Comparison of ENCODE assay signal across 8 cellular contexts in genomic region chr11:86202013-86202336, GRCh38. TPM values are rescaled to one million over a fixed set of nuclear protein-coding genes. Genes with fewer than 3 reads are reported as not detected.
DNase-seq lines count a peak whose midpoint lies in the region; ATAC-seq, FAIRE-seq and TF ChIP-seq lines count a peak whose summit lies in the region.

No MANE protein-coding gene starts in this region.

- H3K9me3 Mint-ChIP-seq in activated naive CD8-positive, alpha-beta T cell treated with anti-CD3 and anti-CD28 coated beads, Interleukin-2, amount 10 ng/mL, durations not matched to agents 7 days and 5 days: peaks cover 2% of the 10 kb centered on the region
- H3K9me3 Mint-ChIP-seq in activated naive CD8-positive, alpha-beta T cell treated with anti-CD3 and anti-CD28 coated beads for 36 hours: no peaks in the 10 kb centered on the region

- H3K9ac ChIP-seq in IMR-90 (ENCODE audit: low read depth, low read length) (no peak overlapping the region), H1 (replicated peaks in 1 of 4; ENCODE audit: extremely low read depth in 1 of 4, low read depth in 3 of 4, low read length in 3 of 4) (no peak overlapping the region)

- CTCF ChIA-PET in IMR-90 (lab: Yijun Ruan, JAX): interaction anchor here (0.6 kb wide), 1 partner anchor 263 kb away, joined by 5 read pairs; no protein-coding TSS in a partner anchor
- CTCF ChIA-PET in H1 (lab: Charles Lee; ENCODE audit: partially characterized antibody): interaction anchor here (0.7 to 4.6 kb wide), 11 partner anchors 8 to 309 kb away, joined by 3 to 38 read pairs (median 3); no protein-coding TSS in a partner anchor

- TF ChIP-seq POLR2A in IMR-90 (IDR thresholded peaks at IDR 0.05; ENCODE audit: low read depth, low read length) (no peak), H1 (IDR thresholded peaks at IDR 0.05; ENCODE audit: control extremely low read depth in 1 of 2, low read depth in 2 of 2, low read length in 2 of 2) (no peak)

- H3K4me3 ChIP-seq in IMR-90 (ENCODE audit: insufficient read depth, low read depth, low read length) (no peak overlapping the region), H1 (ENCODE audit: extremely low read depth in 1 of 4, insufficient read depth in 2 of 4, low read depth in 3 of 4, low read length in 4 of 4) (peak overlapping the region in 3 of 4 experiments; percentile 13 to 50 (median 27); a peak in 5 of 8 replicates), skin epidermis (peak overlapping the region in 6 of 7 experiments; percentile 15 to 35 (median 22))

- H3K27ac ChIP-seq in IMR-90 (ENCODE audit: insufficient read depth, low read length) (no peak overlapping the region), H1 (ENCODE audit: low read depth, low read length) (no peak overlapping the region), skin epidermis (peak overlapping the region in 16 of 21 experiments; percentile 22 to 84 (median 62))

- H3K4me2 ChIP-seq in IMR-90 (ENCODE audit: low read depth, low read length) (peak overlapping the region; percentile 84; the same call in 1 of the 2 replicates), H1 (ENCODE audit: insufficient read depth in 1 of 2, low read depth in 2 of 2, low read length in 2 of 2) (peak overlapping the region; percentile 60 to 73)

- DNase-seq in activated naive CD8-positive, alpha-beta T cell treated with anti-CD3 and anti-CD28 coated beads, Interleukin-2, amount 10 ng/mL, durations not matched to agents 7 days and 5 days: no peak
- DNase-seq in activated naive CD8-positive, alpha-beta T cell treated with anti-CD3 and anti-CD28 coated beads for 36 hours: no peak
- DNase-seq in IMR-90 (no peak), H1 (ENCODE audit: low read depth in 1 of 2, low spot score in 2 of 2) (no peak), HK-2 (ENCODE audit: unreplicated experiment) (no peak), DMS 273 treated with DMSO at 0.1 percent for 48 hours (lab: John Stamatoyannopoulos, UW) (no peak), NCI-H2081 treated with DMSO at 0.1 percent for 48 hours (lab: John Stamatoyannopoulos, UW) (no peak)

- H4K8ac ChIP-seq in IMR-90 (ENCODE audit: low read depth in 2 of 2, low read length in 2 of 2) (no peak overlapping the region), H1 (ENCODE audit: extremely low read depth, insufficient read depth, low read length) (no peak overlapping the region)

- peak overlapping the region; percentile 3; the same call in 1 of the 2 replicates for H3K23ac ChIP-seq in IMR-90 (ENCODE audit: low read depth, low read length)
- no peak overlapping the region for H3K23ac ChIP-seq in H1 (ENCODE audit: insufficient read length)

- no peak overlapping the region for H2BK12ac ChIP-seq in H1 (ENCODE audit: low read depth, low read length)

- no peaks in the 10 kb centered on the region for H3K4me1 Mint-ChIP-seq in activated naive CD8-positive, alpha-beta T cell treated with anti-CD3 and anti-CD28 coated beads, Interleukin-2, amount 10 ng/mL, durations not matched to agents 7 days and 5 days
- H3K4me1 Mint-ChIP-seq in activated naive CD8-positive, alpha-beta T cell treated with anti-CD3 and anti-CD28 coated beads for 36 hours: peaks cover 4% of the 10 kb centered on the region

- no peak overlapping the region for H2AK5ac ChIP-seq in IMR-90 (ENCODE audit: low read depth, low read length)
- no peak overlapping the region for H2AK5ac ChIP-seq in H1 (ENCODE audit: low read depth, low read length)

- no peak overlapping the region for H2BK120ac ChIP-seq in IMR-90 (ENCODE audit: low read depth, low read length)
- no peak overlapping the region for H2BK120ac ChIP-seq in H1 (replicated peaks; ENCODE audit: low read depth, low read length)

- H3K18ac ChIP-seq in IMR-90 (ENCODE audit: low read depth, low read length) (no peak overlapping the region; the same call in 1 of the 2 replicates), H1 (ENCODE audit: extremely low read depth, low read length) (no peak overlapping the region)

- H3K79me2 ChIP-seq in H1 (ENCODE audit: control insufficient read depth in 1 of 2, insufficient read depth in 2 of 2, low read length in 2 of 2): no peaks in the 10 kb centered on the region

- no peak for TF ChIP-seq CTCF in IMR-90 (conservative IDR thresholded peaks at IDR 0.05; ENCODE audit: low read depth, low read length)
- no peak for TF ChIP-seq CTCF in H1 (IDR thresholded peaks at IDR 0.05; ENCODE audit: control extremely low read depth in 1 of 3, insufficient read depth in 1 of 3, low read depth in 1 of 3, low read length in 3 of 3)

- H2AFZ ChIP-seq in IMR-90 (replicated peaks; ENCODE audit: low read length, poor library complexity) (no peak overlapping the region), H1 (ENCODE audit: low read length) (peak overlapping the region; percentile 98)

- H3K9me3 ChIP-seq in IMR-90 (ENCODE audit: control insufficient read depth, insufficient read depth, low read length) (no peaks in the 10 kb centered on the region), H1 (ENCODE audit: insufficient read depth in 2 of 2, low read depth in 1 of 2, low read length in 1 of 2) (no peaks in the 10 kb centered on the region)

- no peak overlapping the region for H3K56ac ChIP-seq in IMR-90 (ENCODE audit: extremely low read depth, insufficient read depth, low read length)
- H3K56ac ChIP-seq in H1 (replicated peaks; ENCODE audit: insufficient read length, low read depth, low read length): no peak overlapping the region

- H2AK9ac ChIP-seq in IMR-90 (replicated peaks; ENCODE audit: low read depth, low read length, poor library complexity): no peak overlapping the region

- H3K36me3 Mint-ChIP-seq in activated naive CD8-positive, alpha-beta T cell treated with anti-CD3 and anti-CD28 coated beads, Interleukin-2, amount 10 ng/mL, durations not matched to agents 7 days and 5 days: no peaks in the 10 kb centered on the region
- no peaks in the 10 kb centered on the region for H3K36me3 Mint-ChIP-seq in activated naive CD8-positive, alpha-beta T cell treated with anti-CD3 and anti-CD28 coated beads for 36 hours

- H3K23me2 ChIP-seq in H1 (ENCODE audit: low read depth, low read length): peaks cover 4% of the 10 kb centered on the region; the same call in 1 of the 2 replicates

- in situ Hi-C loops in IMR-90 (cut with MboI; ENCODE audit: low sequenced_read_pairs): loop anchor here (25.0 kb wide), 1 partner anchor 165 kb away; no protein-coding TSS in a partner anchor

- TF ChIP-seq EP300 in H1 (IDR thresholded peaks at IDR 0.05; ENCODE audit: borderline replicate concordance in 1 of 2, low read depth in 2 of 2, low read length in 2 of 2): no peak

- no peaks in the 10 kb centered on the region for H4K20me1 ChIP-seq in IMR-90 (ENCODE audit: insufficient read depth, low read length)
- H4K20me1 ChIP-seq in H1 (replicated peaks in 1 of 2; ENCODE audit: control insufficient read depth in 1 of 2, insufficient read depth in 2 of 2, low read length in 2 of 2): no peaks in the 10 kb centered on the region

- H3K36me3 ChIP-seq in IMR-90 (ENCODE audit: control insufficient read depth, insufficient read depth, low read length) (no peaks in the 10 kb centered on the region), H1 (ENCODE audit: control insufficient read depth in 2 of 4, insufficient read depth in 4 of 4, low read length in 3 of 4) (no peaks in the 10 kb centered on the region)

- H2BK5ac ChIP-seq in IMR-90 (ENCODE audit: low read depth, low read length, poor library complexity, severe bottlenecking) (no peak overlapping the region), H1 (ENCODE audit: low read depth, low read length) (no peak overlapping the region)

- POLR2A ChIA-PET in activated naive CD8-positive, alpha-beta T cell treated with anti-CD3 and anti-CD28 coated beads, Interleukin-2, amount 10 ng/mL, durations not matched to agents 7 days and 5 days (lab: Charles Lee): interaction anchor here (1.1 to 2.6 kb wide), 2 partner anchors 43 to 134 kb away, joined by 3 to 12 read pairs; partner anchors contain the start of gene PICALM
- POLR2A ChIA-PET in IMR-90 (lab: Charles Lee; ENCODE audit: unreplicated experiment) (no interaction called here), H1 (lab: Charles Lee; ENCODE audit: partially characterized antibody) (interaction anchor here (0.6 kb wide), 1 partner anchor 43 kb away, joined by 3 read pairs; no protein-coding TSS in a partner anchor)

- H3K79me1 ChIP-seq in IMR-90 (ENCODE audit: low read depth in 1 of 2, low read length in 2 of 2) (peaks cover 0 to 2% of the 10 kb centered on the region in 2 experiments; a peak in 1 of 4 replicates), H1 (ENCODE audit: low read depth, low read length) (no peaks in the 10 kb centered on the region)

- TF ChIP-seq RAD21 in IMR-90 (IDR thresholded peaks at IDR 0.05; ENCODE audit: low read length) (no peak), H1 (IDR thresholded peaks at IDR 0.05 in 1 of 2, conservative IDR thresholded peaks at IDR 0.05 in 1 of 2; ENCODE audit: low read depth in 2 of 2, low read length in 2 of 2) (no peak)

- dilution Hi-C loops in IMR-90 (cut with HindIII; ENCODE audit: low sequenced_read_pairs, unreplicated experiment): no loop called here

- FAIRE-seq in H1 (lab: Jason Lieb, UNC): no peak

- H3K14ac ChIP-seq in IMR-90 (replicated peaks; ENCODE audit: low read depth, low read length): no peak overlapping the region
- no peak overlapping the region for H3K14ac ChIP-seq in H1 (ENCODE audit: insufficient read length)

- intact Hi-C loops in IMR-90 (cut with micrococcal nuclease): no loop called here

- no TSS peak for BruUV-seq in IMR-90 (replicated peaks; lab: Mats Ljungman, UMichigan)

- H2BK15ac ChIP-seq in IMR-90 (ENCODE audit: low read depth, low read length) (no peak overlapping the region), H1 (ENCODE audit: low read length) (no peak overlapping the region)

- no peaks in the 10 kb centered on the region for H3K9me1 ChIP-seq in IMR-90 (ENCODE audit: insufficient read depth, low read length)

- H3K4me1 ChIP-seq in IMR-90 (ENCODE audit: control insufficient read depth, insufficient read depth, low read length): peaks cover 5% of the 10 kb centered on the region; the same call in 1 of the 2 replicates
- H3K4me1 ChIP-seq in H1 (replicated peaks in 1 of 4; ENCODE audit: control insufficient read depth in 3 of 4, insufficient read depth in 4 of 4, low read length in 3 of 4): peaks cover 0 to 3% (median 0%) of the 10 kb centered on the region in 4 experiments; a peak in 1 of 7 replicates

- ATAC-seq in activated naive CD8-positive, alpha-beta T cell treated with anti-CD3 and anti-CD28 coated beads, Interleukin-2, amount 10 ng/mL, durations not matched to agents 7 days and 5 days (ENCODE audit: low read depth): peak; percentile 76
- ATAC-seq in IMR-90 (ENCODE audit: low read depth): no peak

- H4K5ac ChIP-seq in IMR-90 (ENCODE audit: low read depth, low read length) (no peak overlapping the region), H1 (ENCODE audit: insufficient read length, low read depth, low read length) (no peak overlapping the region)

- no peaks in the 10 kb centered on the region for H3K27me3 ChIP-seq in IMR-90 (ENCODE audit: control insufficient read depth, insufficient read depth, low read length)
- H3K27me3 ChIP-seq in H1 (replicated peaks in 1 of 4; ENCODE audit: control insufficient read depth in 3 of 4, extremely low read depth in 1 of 4, insufficient read depth in 3 of 4, low read length in 3 of 4): peaks cover 0 to 2% (median under 1%) of the 10 kb centered on the region in 4 experiments; a peak in 4 of 7 replicates

- no peak overlapping the region for H3K4me3 Mint-ChIP-seq in activated naive CD8-positive, alpha-beta T cell treated with anti-CD3 and anti-CD28 coated beads, Interleukin-2, amount 10 ng/mL, durations not matched to agents 7 days and 5 days
- H3K4me3 Mint-ChIP-seq in activated naive CD8-positive, alpha-beta T cell treated with anti-CD3 and anti-CD28 coated beads for 36 hours: no peak overlapping the region

- H3K27ac Mint-ChIP-seq in activated naive CD8-positive, alpha-beta T cell treated with anti-CD3 and anti-CD28 coated beads, Interleukin-2, amount 10 ng/mL, durations not matched to agents 7 days and 5 days: no peak overlapping the region
- H3K27ac Mint-ChIP-seq in activated naive CD8-positive, alpha-beta T cell treated with anti-CD3 and anti-CD28 coated beads for 36 hours: no peak overlapping the region

- H3K27me3 Mint-ChIP-seq in activated naive CD8-positive, alpha-beta T cell treated with anti-CD3 and anti-CD28 coated beads, Interleukin-2, amount 10 ng/mL, durations not matched to agents 7 days and 5 days: no peaks in the 10 kb centered on the region
- no peaks in the 10 kb centered on the region for H3K27me3 Mint-ChIP-seq in activated naive CD8-positive, alpha-beta T cell treated with anti-CD3 and anti-CD28 coated beads for 36 hours

- no peak overlapping the region for H2BK20ac ChIP-seq in IMR-90 (ENCODE audit: low read depth, low read length)
- no peak overlapping the region for H2BK20ac ChIP-seq in H1 (ENCODE audit: low read length)

- H3K4ac ChIP-seq in IMR-90 (ENCODE audit: low read depth, low read length) (no peak overlapping the region), H1 (replicated peaks; ENCODE audit: insufficient read length, low read depth, low read length) (no peak overlapping the region)

- H4K91ac ChIP-seq in IMR-90 (ENCODE audit: insufficient read depth, low read depth, low read length) (no peak overlapping the region), H1 (replicated peaks; ENCODE audit: insufficient read length, low read length) (no peak overlapping the region)

RNA-seq across cellular contexts. Expression of gene EED, which starts 42.6 kb away (rescaled TPM):
- total RNA-seq in activated naive CD8-positive, alpha-beta T cell treated with anti-CD3 and anti-CD28 coated beads, Interleukin-2, amount 10 ng/mL, durations not matched to agents 7 days and 5 days: 10 to 100 TPM; 43.4 TPM
- 10 to 100 TPM; 85.3 to 86.7 TPM for total RNA-seq in activated naive CD8-positive, alpha-beta T cell treated with anti-CD3 and anti-CD28 coated beads for 36 hours
- total RNA-seq in IMR-90 (2012; rRNA removed): 11.1 and 20.3 TPM in 2 replicates
- 9.5 and 11.5 TPM in 2 replicates for polyA plus RNA-seq in IMR-90 (2012; rRNA removed)
- 2.1 and 3.7 TPM in 2 replicates for polyA plus RNA-seq in IMR-90 (2012; cell fraction: cytosol; rRNA removed)
- polyA plus RNA-seq in IMR-90 (2012; cell fraction: nucleus; rRNA removed; ENCODE audit: low replicate concordance): 3.2 and 23.1 TPM in 2 replicates
- 26.8 and 26.9 TPM in 2 replicates for total RNA-seq in H1 (2021; fragmentation: NEBNext Ultra II Directional; extraction: Animal tissue kit (Norgen Biotek cat#: 25700))
- polyA plus RNA-seq in H1 (2011; rRNA removed): 7.0 and 12.6 TPM in 2 replicates
- polyA plus RNA-seq in H1 (2011; cell fraction: cytosol; rRNA removed): 15.5 TPM
- 5.0 TPM for polyA plus RNA-seq in H1 (2011; cell fraction: nucleus; rRNA removed)
- 27.0 to 42.0 TPM (median 28.6 TPM) in 4 replicates for polyA plus RNA-seq in H1 (2012, experiment 1 of 2)
- polyA plus RNA-seq in H1 (2012, experiment 2 of 2): 5.9 TPM
- 12.8 TPM for polyA plus RNA-seq in H1 (2013, experiment 1 of 2)
- polyA plus RNA-seq in H1 (2013, experiment 2 of 2): 13.5 TPM
- 11.4 and 15.4 TPM in 2 replicates for polyA minus RNA-seq in H1 (2011; rRNA and poly(A)+ RNA removed)
- polyA minus RNA-seq in H1 (2011; cell fraction: cytosol; rRNA and poly(A)+ RNA removed): 10.7 TPM
- polyA minus RNA-seq in H1 (2011; cell fraction: nucleus; rRNA and poly(A)+ RNA removed): 26.1 TPM

Comparison
In these comparisons a context has a peak if more than half of its experiments do, and no peak if none do; other contexts are left out.
1. H3K27ac ChIP-seq: peak in skin epidermis (16 of 21); none in IMR-90 (single experiment) and H1 (single experiment).